Comparison of ENCODE assay signal across 16 cellular contexts in genomic region chr2:197008229-197008628, GRCh38.
DNase-seq lines count a peak whose midpoint lies in the region; ATAC-seq and TF ChIP-seq lines count a peak whose summit lies in the region.
"Had no signal": no experiment of that assay in that cellular context is flagged by ENCODE, and none has a peak within 500 bp of the region (broad histone marks: within the 10 kb centered on the region; RNA-seq: fewer than 3 reads in every experiment).

No MANE protein-coding gene starts in this region.

- DNase-seq in MCF 10A (ENCODE audit: unreplicated experiment) (peak; percentile 79), breast epithelium (ENCODE audit: low spot score in 2 of 2) (no peak), T-cell (no peak), fibroblast of the conjunctiva (ENCODE audit: low read depth) (peak; percentile 6), SKM-1 treated with dmso at 0.1 percent for 144 hours (lab: John Stamatoyannopoulos, UW; ENCODE audit: unreplicated experiment) (no peak), NCI-H526 (lab: John Stamatoyannopoulos, UW) (no peak), NCI-H2107 (lab: John Stamatoyannopoulos, UW) (no peak)
- DNase-seq: activated CD4-positive, alpha-beta T cell treated with anti-CD3 and anti-CD28 coated beads for 4 hours; NCI-H1105 treated with DMSO at 0.1 percent for 48 hours; NCI-H748 treated with DMSO at 0.1 percent for 48 hours; SW 1271; tibial artery had no signal

- H3K36me3 Mint-ChIP-seq in MCF 10A (ENCODE audit: insufficient read depth, unreplicated experiment) (no peaks in the 10 kb centered on the region), T-cell (peaks cover 63% of the 10 kb centered on the region)

- H3K9me3 Mint-ChIP-seq in MCF 10A (ENCODE audit: unreplicated experiment) (no peaks in the 10 kb centered on the region), T-cell (no peaks in the 10 kb centered on the region)
- H3K9me3 Mint-ChIP-seq: activated naive CD4-positive, alpha-beta T cell treated with anti-CD3 and anti-CD28 coated beads, Interleukin-2, amount 50 U/mL, for 72 hours had no signal

- ATAC-seq in T-cell (replicated peaks in 1 of 4) (no peak), HG02588 (IDR thresholded peaks at IDR 0.05; ENCODE audit: unreplicated experiment) (no peak)
- ATAC-seq: activated naive CD4-positive, alpha-beta T cell treated with anti-CD3 and anti-CD28 coated beads, Interleukin-2, amount 50 U/mL, for 72 hours; sciatic nerve had no signal

- H3K27ac ChIP-seq in breast epithelium, result no peak overlapping the region
- H3K27ac ChIP-seq: tibial artery had no signal

- no peaks in the 10 kb centered on the region for H3K4me1 ChIP-seq in breast epithelium
- H3K4me1 ChIP-seq: tibial artery had no signal

- H3K27me3 Mint-ChIP-seq in MCF 10A (ENCODE audit: insufficient read depth, unreplicated experiment) (no peaks in the 10 kb centered on the region), T-cell (no peaks in the 10 kb centered on the region)
- H3K27me3 Mint-ChIP-seq: B cell had no signal

- H3K27ac Mint-ChIP-seq in MCF 10A (ENCODE audit: low read depth, unreplicated experiment) (peak overlapping the region; percentile 6), T-cell (peak overlapping the region; percentile 22 to 50)
- H3K27ac Mint-ChIP-seq: B cell had no signal

- H3K4me3 Mint-ChIP-seq in MCF 10A (ENCODE audit: unreplicated experiment) (no peak overlapping the region), T-cell (no peak overlapping the region)
- H3K4me3 Mint-ChIP-seq: B cell had no signal

- H3K4me3 ChIP-seq in breast epithelium, result no peak overlapping the region
- H3K4me3 ChIP-seq: tibial artery had no signal

- no peaks in the 10 kb centered on the region for H3K36me3 ChIP-seq in breast epithelium

- H3K4me1 Mint-ChIP-seq in MCF 10A (ENCODE audit: insufficient read depth, unreplicated experiment), result peaks cover 13% of the 10 kb centered on the region
- peaks cover 0 to 3% (median 2%) of the 10 kb centered on the region in 3 donors for H3K4me1 Mint-ChIP-seq in T-cell
- H3K4me1 Mint-ChIP-seq: B cell had no signal

- TF ChIP-seq CTCF in MCF 10A (IDR thresholded peaks at IDR 0.05; ENCODE audit: unreplicated experiment), result no peak
- TF ChIP-seq CTCF in breast epithelium (IDR thresholded peaks at IDR 0.05), result no peak

- H3K9me3 ChIP-seq in breast epithelium, result no peaks in the 10 kb centered on the region
- H3K9me3 ChIP-seq: tibial artery had no signal

- intact Hi-C loops in MCF 10A (cut with micrococcal nuclease), result no loop called here
- intact Hi-C loops in breast epithelium (cut with DNase I; ENCODE audit: low total_unique reads), result no loop called here

- CTCF ChIA-PET in MCF 10A (lab: Yijun Ruan, JAX) (interaction anchor here (0.6 to 0.9 kb wide), 4 partner anchors 12 to 710 kb away, joined by 3 read pairs; no protein-coding TSS in a partner anchor), T-cell (lab: Charles Lee) (interaction anchor here in 1 of 2 donors (0.7 kb wide), 1 partner anchor 335 kb away, joined by 3 read pairs; no protein-coding TSS in a partner anchor)

- TF ChIP-seq POLR2A in breast epithelium (IDR thresholded peaks at IDR 0.05), result no peak

- no peaks in the 10 kb centered on the region for H3K27me3 ChIP-seq in breast epithelium
- H3K27me3 ChIP-seq: tibial artery had no signal

- POLR2A ChIA-PET in MCF 10A (lab: Yijun Ruan, JAX), result interaction anchor here (0.6 to 1.1 kb wide), 3 partner anchors 20 to 257 kb away, joined by 3 to 5 read pairs (median 3); no protein-coding TSS in a partner anchor
- POLR2A ChIA-PET in T-cell (lab: Charles Lee), result interaction anchor here in 1 of 2 donors (0.6 kb wide), 2 partner anchors 407 to 456 kb away, joined by 3 to 4 read pairs; no protein-coding TSS in a partner anchor

- no TSS peak for BruUV-seq in MCF 10A (replicated peaks; lab: Mats Ljungman, UMichigan)

Comparison
In these comparisons a context has a peak if more than half of its experiments do, and no peak if none do; other contexts are left out.
1. DNase-seq: peak in MCF 10A (single experiment) and fibroblast of the conjunctiva (single experiment); none in breast epithelium (0 of 2), T-cell (0 of 34), SKM-1 treated with dmso at 0.1 percent for 144 hours (single experiment), NCI-H526 (0 of 2) and NCI-H2107 (single experiment).